Comparison of ENCODE assay signal across 33 cellular contexts in genomic region chr20:5482791-5483190, GRCh38.
DNase-seq lines count a peak whose midpoint lies in the region; ATAC-seq and TF ChIP-seq lines count a peak whose summit lies in the region.
"Had no signal": no experiment of that assay in that cellular context is flagged by ENCODE, and none has a peak within 500 bp of the region (broad histone marks: within the 10 kb centered on the region; RNA-seq: fewer than 3 reads in every experiment).

No MANE protein-coding gene starts in this region.

- TF ChIP-seq RAD21 in IMR-90 (IDR thresholded peaks at IDR 0.05; ENCODE audit: low read length): no peak

- H3K56ac ChIP-seq in IMR-90 (ENCODE audit: extremely low read depth, insufficient read depth, low read length): no peak overlapping the region

- H3K4me3 Mint-ChIP-seq in progenitor cell of endocrine pancreas (ENCODE audit: low read depth): no peak overlapping the region
- H3K4me3 Mint-ChIP-seq: activated CD4-positive, alpha-beta memory T cell treated with anti-CD3 and anti-CD28 coated beads, Interleukin-2, amount 10 ng/mL, durations not matched to agents 7 days and 5 days; B cell; CD4-positive, alpha-beta memory T cell; mesothelial cell of epicardium; naive B cell; stimulated activated naive B cell treated with anti-CD40 and anti-IgM and Interleukin-4, amounts not matched to agents 10 μg/mL and 1 μg/mL and 100 μg/mL, for 72 hours; T-helper 2 cell treated with Interferon-gamma antibody and Interleukin-4, amounts not matched to agents 5 μg/mL and 100 μg/mL, for 36 hours had no signal

- no peak overlapping the region for H4K8ac ChIP-seq in IMR-90 (ENCODE audit: low read depth in 2 of 2, low read length in 2 of 2)

- H3K23ac ChIP-seq in IMR-90 (ENCODE audit: low read depth, low read length): no peak overlapping the region

- no peaks in the 10 kb centered on the region for H3K4me1 ChIP-seq in IMR-90 (ENCODE audit: control insufficient read depth, insufficient read depth, low read length)
- H3K4me1 ChIP-seq: esophagus squamous epithelium, prostate gland, sigmoid colon, upper lobe of left lung had no signal

- no peak overlapping the region for H3K4me2 ChIP-seq in IMR-90 (ENCODE audit: low read depth, low read length)

- no peak for ATAC-seq in IMR-90 (ENCODE audit: low read depth)
- ATAC-seq: stimulated activated naive B cell treated with anti-CD40 and anti-IgM and Interleukin-4, amounts not matched to agents 10 μg/mL and 1 μg/mL and 100 μg/mL, for 72 hours had no signal

- H3K9me3 Mint-ChIP-seq in progenitor cell of endocrine pancreas (ENCODE audit: low read depth): no peaks in the 10 kb centered on the region
- H3K9me3 Mint-ChIP-seq: activated CD4-positive, alpha-beta memory T cell treated with anti-CD3 and anti-CD28 coated beads, Interleukin-2, amount 10 ng/mL, durations not matched to agents 7 days and 5 days; CD4-positive, alpha-beta memory T cell; mesothelial cell of epicardium; naive B cell; stimulated activated naive B cell treated with anti-CD40 and anti-IgM and Interleukin-4, amounts not matched to agents 10 μg/mL and 1 μg/mL and 100 μg/mL, for 72 hours; T-helper 2 cell treated with Interferon-gamma antibody and Interleukin-4, amounts not matched to agents 5 μg/mL and 100 μg/mL, for 36 hours had no signal

- no peak for TF ChIP-seq POLR2A in IMR-90 (IDR thresholded peaks at IDR 0.05; ENCODE audit: low read depth, low read length)

- H3K79me1 ChIP-seq in IMR-90 (ENCODE audit: low read depth in 1 of 2, low read length in 2 of 2): no peaks in the 10 kb centered on the region

- no peaks in the 10 kb centered on the region for H4K20me1 ChIP-seq in IMR-90 (ENCODE audit: insufficient read depth, low read length)

- H3K36me3 Mint-ChIP-seq in progenitor cell of endocrine pancreas (ENCODE audit: insufficient read depth): no peaks in the 10 kb centered on the region
- H3K36me3 Mint-ChIP-seq: CD4-positive, alpha-beta memory T cell; mesothelial cell of epicardium; naive B cell; stimulated activated naive B cell treated with anti-CD40 and anti-IgM and Interleukin-4, amounts not matched to agents 10 μg/mL and 1 μg/mL and 100 μg/mL, for 72 hours had no signal

- no peak overlapping the region for H3K4ac ChIP-seq in IMR-90 (ENCODE audit: low read depth, low read length)

- in situ Hi-C loops in IMR-90 (cut with MboI; ENCODE audit: low sequenced_read_pairs): no loop called here

- intact Hi-C loops in IMR-90 (cut with micrococcal nuclease): no loop called here

- no peaks in the 10 kb centered on the region for H3K36me3 ChIP-seq in IMR-90 (ENCODE audit: control insufficient read depth, insufficient read depth, low read length)
- H3K36me3 ChIP-seq: esophagus squamous epithelium, prostate gland, sigmoid colon, upper lobe of left lung had no signal

- H3K27me3 Mint-ChIP-seq in progenitor cell of endocrine pancreas: peaks cover 38% of the 10 kb centered on the region

- H3K9me3 ChIP-seq in IMR-90 (ENCODE audit: control insufficient read depth, insufficient read depth, low read length): no peaks in the 10 kb centered on the region
- H3K9me3 ChIP-seq: body of pancreas, esophagus squamous epithelium, prostate gland, sigmoid colon, upper lobe of left lung had no signal

- H2AK9ac ChIP-seq in IMR-90 (replicated peaks; ENCODE audit: low read depth, low read length, poor library complexity): no peak overlapping the region

- no TSS peak for BruUV-seq in IMR-90 (replicated peaks; lab: Mats Ljungman, UMichigan)

- no peak overlapping the region for H3K27ac ChIP-seq in IMR-90 (ENCODE audit: insufficient read depth, low read length)
- H3K27ac ChIP-seq: dorsolateral prefrontal cortex, esophagus squamous epithelium, prostate gland, sigmoid colon, upper lobe of left lung had no signal

- H2BK20ac ChIP-seq in IMR-90 (ENCODE audit: low read depth, low read length): no peak overlapping the region

- H3K14ac ChIP-seq in IMR-90 (replicated peaks; ENCODE audit: low read depth, low read length): no peak overlapping the region

- H2BK120ac ChIP-seq in IMR-90 (ENCODE audit: low read depth, low read length): no peak overlapping the region

- H3K4me3 ChIP-seq in IMR-90 (ENCODE audit: insufficient read depth, low read depth, low read length): no peak overlapping the region
- no peak overlapping the region for H3K4me3 ChIP-seq in fibroblast of pulmonary artery (replicated peaks; ENCODE audit: low read depth, low read length)
- H3K4me3 ChIP-seq: body of pancreas, dorsolateral prefrontal cortex, esophagus squamous epithelium, prostate gland, sigmoid colon, upper lobe of left lung had no signal

- H2AFZ ChIP-seq in IMR-90 (replicated peaks; ENCODE audit: low read length, poor library complexity): no peak overlapping the region

- H2BK5ac ChIP-seq in IMR-90 (ENCODE audit: low read depth, low read length, poor library complexity, severe bottlenecking): no peak overlapping the region

- no peak overlapping the region for H2AK5ac ChIP-seq in IMR-90 (ENCODE audit: low read depth, low read length)

- dilution Hi-C loops in IMR-90 (cut with HindIII; ENCODE audit: low sequenced_read_pairs, unreplicated experiment): no loop called here

- H2BK15ac ChIP-seq in IMR-90 (ENCODE audit: low read depth, low read length): no peak overlapping the region

- H3K18ac ChIP-seq in IMR-90 (ENCODE audit: low read depth, low read length): no peak overlapping the region

- H3K9me1 ChIP-seq in IMR-90 (ENCODE audit: insufficient read depth, low read length): no peaks in the 10 kb centered on the region

- CTCF ChIA-PET in IMR-90 (lab: Yijun Ruan, JAX): no interaction called here

- no peak overlapping the region for H4K91ac ChIP-seq in IMR-90 (ENCODE audit: insufficient read depth, low read depth, low read length)

- no peak for TF ChIP-seq CTCF in IMR-90 (conservative IDR thresholded peaks at IDR 0.05; ENCODE audit: low read depth, low read length)
- TF ChIP-seq CTCF in fibroblast of pulmonary artery (IDR thresholded peaks at IDR 0.05; ENCODE audit: low read length, missing control alignments): no peak
- TF ChIP-seq CTCF in progenitor cell of endocrine pancreas (IDR thresholded peaks at IDR 0.05; ENCODE audit: unreplicated experiment): no peak

- peaks cover 8% of the 10 kb centered on the region; the same call in 1 of the 2 replicates for H3K27me3 ChIP-seq in IMR-90 (ENCODE audit: control insufficient read depth, insufficient read depth, low read length)
- H3K27me3 ChIP-seq: body of pancreas, dorsolateral prefrontal cortex, sigmoid colon, upper lobe of left lung had no signal

- no peak overlapping the region for H3K27ac Mint-ChIP-seq in progenitor cell of endocrine pancreas
- H3K27ac Mint-ChIP-seq: activated CD4-positive, alpha-beta memory T cell treated with anti-CD3 and anti-CD28 coated beads, Interleukin-2, amount 10 ng/mL, durations not matched to agents 7 days and 5 days; B cell; CD4-positive, alpha-beta memory T cell; mesothelial cell of epicardium; naive B cell; stimulated activated naive B cell treated with anti-CD40 and anti-IgM and Interleukin-4, amounts not matched to agents 10 μg/mL and 1 μg/mL and 100 μg/mL, for 72 hours; T-helper 2 cell treated with Interferon-gamma antibody and Interleukin-4, amounts not matched to agents 5 μg/mL and 100 μg/mL, for 36 hours had no signal

- WGBS in IMR-90 (ENCODE audit: extremely low coverage in 2 of 2, insufficient read length in 1 of 2), 2 experiments: 0% methylated on average over 1 of the region's 2 CpGs; no CpG with 5 or more reads in 1 of the 2 experiments

- H3K9ac ChIP-seq in IMR-90 (ENCODE audit: low read depth, low read length): no peak overlapping the region

- H4K5ac ChIP-seq in IMR-90 (ENCODE audit: low read depth, low read length): no peak overlapping the region

- DNase-seq in Daoy (ENCODE audit: low read depth): peak; percentile 38
- peak; percentile 17 for DNase-seq in IMR-90
- DNase-seq in SHP77 treated with DMSO at 0.1 percent for 48 hours (lab: John Stamatoyannopoulos, UW): peak; percentile 92
- DNase-seq in fibroblast of pulmonary artery (ENCODE audit: low read depth): peak; percentile 62
- DNase-seq in NCI-H146 (lab: John Stamatoyannopoulos, UW): no peak
- DNase-seq in MV-4-11 (lab: John Stamatoyannopoulos, UW): no peak
- no peak for DNase-seq in GDM1 (lab: John Stamatoyannopoulos, UW)
- no peak for DNase-seq in progenitor cell of endocrine pancreas (ENCODE audit: low spot score, unreplicated experiment)
- DNase-seq: ACHN; activated CD4-positive, alpha-beta memory T cell treated with anti-CD3 and anti-CD28 coated beads, Interleukin-2, amount 10 ng/mL, durations not matched to agents 7 days and 5 days; activated CD4-positive, CD25-positive, alpha-beta regulatory T cell treated with anti-CD3 and anti-CD28 coated beads, Interleukin-2, amount 50 U/mL, for 72 hours; activated CD8-positive, alpha-beta memory T cell treated with anti-CD3 and anti-CD28 coated beads, Interleukin-2, amount 50 U/mL, for 4 hours; activated naive CD4-positive, alpha-beta T cell; body of pancreas; CD4-positive, alpha-beta memory T cell; dorsolateral prefrontal cortex; EL; esophagus squamous epithelium; glutamatergic neuron; H7; Karpas-422; kidney; naive B cell; NCI-H187; NCI-H526 treated with DMSO at 0.1 percent for 48 hours; Right ventricle myocardium superior; sigmoid colon; stimulated activated naive B cell treated with anti-CD40 and anti-IgM and Interleukin-4, amounts not matched to agents 10 μg/mL and 1 μg/mL and 100 μg/mL, for 72 hours; upper lobe of left lung had no signal

- no peaks in the 10 kb centered on the region for H3K4me1 Mint-ChIP-seq in progenitor cell of endocrine pancreas (ENCODE audit: low read depth)
- H3K4me1 Mint-ChIP-seq: CD4-positive, alpha-beta memory T cell had no signal

- POLR2A ChIA-PET in IMR-90 (lab: Charles Lee; ENCODE audit: unreplicated experiment): no interaction called here

TF ChIP-seq in IMR-90, 13 proteins besides CTCF, POLR2A, EP300 and RAD21 (continues in another document):
- TF ChIP-seq NFE2L2 (IDR thresholded peaks at IDR 0.05; ENCODE audit: low read depth, low read length): no peak
- no peak for TF ChIP-seq ELK1 (IDR thresholded peaks at IDR 0.05; ENCODE audit: borderline replicate concordance, low read depth, low read length)
- TF ChIP-seq MXI1 (IDR thresholded peaks at IDR 0.05; ENCODE audit: borderline replicate concordance, low read depth, low read length): no peak
- TF ChIP-seq RCOR1 (IDR thresholded peaks at IDR 0.05; ENCODE audit: insufficient replicate concordance, low read length): no peak
- no peak for TF ChIP-seq MAFK (IDR thresholded peaks at IDR 0.05; ENCODE audit: low read depth, low read length)
- TF ChIP-seq RFX5 (IDR thresholded peaks at IDR 0.05; ENCODE audit: low read depth, low read length): no peak
- no peak for TF ChIP-seq MAZ (IDR thresholded peaks at IDR 0.05; ENCODE audit: borderline replicate concordance, low read depth, low read length)

Comparison
In these comparisons a context has a peak if more than half of its experiments do, and no peak if none do; other contexts are left out.
1. DNase-seq: peak in Daoy (single experiment), IMR-90 (single experiment), SHP77 treated with DMSO at 0.1 percent for 48 hours (single experiment) and fibroblast of pulmonary artery (single experiment); none in NCI-H146 (single experiment), MV-4-11 (single experiment), GDM1 (single experiment) and progenitor cell of endocrine pancreas (single experiment).